In genomic region chr7:74289660-74290589, GRCh38 we compare ENCODE assay signal across 8 cellular contexts. TPM values are rescaled to one million over a fixed set of nuclear protein-coding genes. Genes with fewer than 3 reads are reported as not detected.
A peak's percentile ranks its signal among the peaks of the same experiment; 100 is the strongest.
DNase-seq lines count a peak whose midpoint lies in the region; ATAC-seq and TF ChIP-seq lines count a peak whose summit lies in the region.

No MANE protein-coding gene starts in this region.

- H3K4me1 Mint-ChIP-seq in stimulated activated memory B cell treated with anti-CD40 and anti-IgM and Interleukin-4, amounts not matched to agents 10 μg/mL and 1 μg/mL and 100 μg/mL, for 72 hours: peaks cover 83% of the 10 kb centered on the region

- H3K27ac ChIP-seq in SJSA1: no peak overlapping the region

- peaks cover under 1% of the 10 kb centered on the region for H3K36me3 Mint-ChIP-seq in stimulated activated memory B cell treated with anti-CD40 and anti-IgM and Interleukin-4, amounts not matched to agents 10 μg/mL and 1 μg/mL and 100 μg/mL, for 72 hours

- H3K4me3 ChIP-seq in SJSA1 (peak overlapping the region; percentile 99), cardiac fibroblast (replicated peaks in 1 of 2; ENCODE audit: low read depth in 2 of 2, low read length in 2 of 2) (peak overlapping the region; percentile 88 to 93), kidney epithelial cell (ENCODE audit: low read depth, low read length) (peak overlapping the region; percentile 69)

- peak; percentile 68 for ATAC-seq in stimulated activated memory B cell treated with anti-CD40 and anti-IgM and Interleukin-4, amounts not matched to agents 10 μg/mL and 1 μg/mL and 100 μg/mL, for 72 hours
- ATAC-seq in HG02798 (IDR thresholded peaks at IDR 0.05; ENCODE audit: poor library complexity, unreplicated experiment): no peak

- H3K27me3 ChIP-seq in SJSA1 (replicated peaks) (no peaks in the 10 kb centered on the region), kidney epithelial cell (ENCODE audit: control insufficient read depth, insufficient read depth, low read length) (no peaks in the 10 kb centered on the region)

- no peaks in the 10 kb centered on the region; the same call in 1 of the 2 replicates for H3K9me3 ChIP-seq in SJSA1 (replicated peaks)

- H3K27ac Mint-ChIP-seq in stimulated activated memory B cell treated with anti-CD40 and anti-IgM and Interleukin-4, amounts not matched to agents 10 μg/mL and 1 μg/mL and 100 μg/mL, for 72 hours: peak overlapping the region; percentile 15

- H3K36me3 ChIP-seq in SJSA1: peaks cover 3% of the 10 kb centered on the region; the same call in 1 of the 2 replicates
- no peaks in the 10 kb centered on the region for H3K36me3 ChIP-seq in kidney epithelial cell (ENCODE audit: control insufficient read depth, insufficient read depth, low read length)

- DNase-seq in activated CD4-positive, alpha-beta T cell treated with anti-CD3 and anti-CD28 coated beads for 4 hours: peak; percentile 14 to 18
- DNase-seq in activated CD4-positive, alpha-beta T cell treated with anti-CD3 and anti-CD28 coated beads for 1 hour: no peak
- DNase-seq in SJSA1 (ENCODE audit: low read depth in 1 of 2, low spot score in 2 of 2): peak; percentile 48 to 59
- DNase-seq in cardiac fibroblast (ENCODE audit: low read depth in 2 of 2): peak in 1 of 2 donors; percentile 37
- DNase-seq in kidney epithelial cell (ENCODE audit: low read depth): no peak
- no peak for DNase-seq in SW480 (ENCODE audit: low spot score)

- no peaks in the 10 kb centered on the region for H3K27me3 Mint-ChIP-seq in stimulated activated memory B cell treated with anti-CD40 and anti-IgM and Interleukin-4, amounts not matched to agents 10 μg/mL and 1 μg/mL and 100 μg/mL, for 72 hours

- peak overlapping the region; percentile 72 for H3K4me3 Mint-ChIP-seq in stimulated activated memory B cell treated with anti-CD40 and anti-IgM and Interleukin-4, amounts not matched to agents 10 μg/mL and 1 μg/mL and 100 μg/mL, for 72 hours

- no peaks in the 10 kb centered on the region for H3K9me3 Mint-ChIP-seq in stimulated activated memory B cell treated with anti-CD40 and anti-IgM and Interleukin-4, amounts not matched to agents 10 μg/mL and 1 μg/mL and 100 μg/mL, for 72 hours

- peaks cover 22% of the 10 kb centered on the region for H3K4me1 ChIP-seq in SJSA1 (replicated peaks)

- TF ChIP-seq CTCF in cardiac fibroblast (IDR thresholded peaks at IDR 0.05; ENCODE audit: low read depth, low read length) (no peak), kidney epithelial cell (IDR thresholded peaks at IDR 0.05; ENCODE audit: insufficient read depth, low read length, poor library complexity, severe bottlenecking) (no peak)

RNA-seq across cellular contexts. Expression of gene CLIP2, which starts 0.7 kb away (rescaled TPM):
- total RNA-seq in SJSA1 (2014; rRNA removed; shearing (Covaris generic)): 18.3 and 18.8 TPM in 2 replicates
- 46.3 and 54.1 TPM in 2 replicates for total RNA-seq in kidney epithelial cell

RNA-seq across cellular contexts. Expression of gene RFC2, which starts 35.7 kb away (rescaled TPM):
- total RNA-seq in SJSA1 (2014; rRNA removed; shearing (Covaris generic)): 58.6 and 77.1 TPM in 2 replicates
- total RNA-seq in kidney epithelial cell: 15.7 and 19.9 TPM in 2 replicates

Comparison
In these comparisons a context has a peak if more than half of its experiments do, and no peak if none do; other contexts are left out.
1. DNase-seq: peak in activated CD4-positive, alpha-beta T cell treated with anti-CD3 and anti-CD28 coated beads for 4 hours (2 of 2) and SJSA1 (2 of 2); none in activated CD4-positive, alpha-beta T cell treated with anti-CD3 and anti-CD28 coated beads for 1 hour (single experiment), kidney epithelial cell (single experiment) and SW480 (single experiment).
2. Peak in every context shown above with its lines, with median percentiles within 50 percentile points of each other: H3K4me3 ChIP-seq.